In genomic region chr6:158854214-158855101, GRCh38 we compare ENCODE assay signal across 9 cellular contexts. TPM values are rescaled to one million over a fixed set of nuclear protein-coding genes. Genes with fewer than 3 reads are reported as not detected.
DNase-seq lines count a peak whose midpoint lies in the region; ATAC-seq, FAIRE-seq and TF ChIP-seq lines count a peak whose summit lies in the region.
"Had no signal": no experiment of that assay in that cellular context is flagged by ENCODE, and none has a peak within 500 bp of the region (broad histone marks: within the 10 kb centered on the region; RNA-seq: fewer than 3 reads in every experiment).

No MANE protein-coding gene starts in this region.

- H3K4me1 Mint-ChIP-seq in CD4-positive, CD25-positive, alpha-beta regulatory T cell, result peaks cover 10 to 26% (median 20%) of the 10 kb centered on the region in 4 donors

- H3K36me3 ChIP-seq in CD4-positive, CD25-positive, alpha-beta regulatory T cell (ENCODE audit: control insufficient read depth, insufficient read depth, low read length), result no peaks in the 10 kb centered on the region
- H3K36me3 ChIP-seq in HUES64 (ENCODE audit: insufficient read depth, low read length), result no peaks in the 10 kb centered on the region
- H3K36me3 ChIP-seq in keratinocyte (ENCODE audit: control insufficient read depth in 2 of 2, extremely low read depth in 1 of 2, insufficient read depth in 2 of 2, low read length in 2 of 2), result no peaks in the 10 kb centered on the region
- H3K36me3 ChIP-seq: uterus had no signal

- H3K9ac ChIP-seq in HUES64 (ENCODE audit: low read depth, low read length), result peak overlapping the region; percentile 70
- H3K9ac ChIP-seq in keratinocyte (ENCODE audit: control insufficient read depth, extremely low read depth, insufficient read depth, low read length), result peak overlapping the region; percentile 83

- H3K4me3 Mint-ChIP-seq in CD4-positive, CD25-positive, alpha-beta regulatory T cell, result no peak overlapping the region

- intact Hi-C loops in Right ventricle myocardium inferior (cut with DNase I), result no loop called here

- H3K9me3 ChIP-seq in CD4-positive, CD25-positive, alpha-beta regulatory T cell (ENCODE audit: control insufficient read depth in 2 of 2, low read length in 2 of 2), result no peaks in the 10 kb centered on the region
- H3K9me3 ChIP-seq in HUES64 (ENCODE audit: insufficient read depth, low read depth, low read length) (no peaks in the 10 kb centered on the region), keratinocyte (ENCODE audit: control insufficient read depth, low read depth, low read length) (no peaks in the 10 kb centered on the region)
- H3K9me3 ChIP-seq: uterus had no signal

- H3K4me1 ChIP-seq in CD4-positive, CD25-positive, alpha-beta regulatory T cell (ENCODE audit: control insufficient read depth, insufficient read depth, low read length, poor library complexity, severe bottlenecking), result peaks cover 64% of the 10 kb centered on the region
- H3K4me1 ChIP-seq in HUES64 (ENCODE audit: insufficient read depth, low read length) (peaks cover 40% of the 10 kb centered on the region), keratinocyte (ENCODE audit: control insufficient read depth, extremely low read depth, insufficient read depth, low read length) (peaks cover 51% of the 10 kb centered on the region)
- H3K4me1 ChIP-seq: uterus had no signal

- H4K20me1 ChIP-seq in keratinocyte (ENCODE audit: control insufficient read depth, extremely low read depth, insufficient read depth, low read length), result no peaks in the 10 kb centered on the region

- H3K79me2 ChIP-seq in keratinocyte (ENCODE audit: control insufficient read depth, insufficient read depth, low read length), result no peaks in the 10 kb centered on the region

- dilution Hi-C loops in keratinocyte (cut with MboI; ENCODE audit: extremely low pct_ligation_motif_present, low sequenced_read_pairs), result no loop called here

- peak overlapping the region; percentile 91 for H3K4me2 ChIP-seq in keratinocyte (ENCODE audit: control insufficient read depth, extremely low read depth, insufficient read depth, low read depth, low read length)

- WGBS in HUES64, result 16% methylated on average over 7 of the region's 7 CpGs

- peak; percentile 29 to 37 for ATAC-seq in CD4-positive, CD25-positive, alpha-beta regulatory T cell (ENCODE audit: low read depth in 2 of 2)
- no peak for ATAC-seq in Right ventricle myocardium inferior

- no peaks in the 10 kb centered on the region for H3K9me3 Mint-ChIP-seq in CD4-positive, CD25-positive, alpha-beta regulatory T cell

- H3K27me3 Mint-ChIP-seq in CD4-positive, CD25-positive, alpha-beta regulatory T cell, result peaks cover 7% of the 10 kb centered on the region

- FAIRE-seq in keratinocyte (lab: Jason Lieb, UNC), result peak; percentile 65

- no peak overlapping the region for H2AFZ ChIP-seq in keratinocyte (ENCODE audit: control insufficient read depth, low read length)

- no peaks in the 10 kb centered on the region for H3K36me3 Mint-ChIP-seq in CD4-positive, CD25-positive, alpha-beta regulatory T cell

- no peak overlapping the region for H3K27ac Mint-ChIP-seq in CD4-positive, CD25-positive, alpha-beta regulatory T cell

- peak in 2 of 3 donors; percentile 69 to 86 for DNase-seq in CD4-positive, CD25-positive, alpha-beta regulatory T cell
- DNase-seq in activated CD4-positive, alpha-beta T cell treated with anti-CD3 and anti-CD28 coated beads, Interleukin-2, amount 50 U/mL, for 1 hour, result peak; percentile 11
- DNase-seq in keratinocyte (ENCODE audit: low read depth, low spot score) (no peak), Right ventricle myocardium inferior (ENCODE audit: missing footprints) (no peak), substantia nigra (lab: John Stamatoyannopoulos, UW) (no peak), HuH-7.5 (ENCODE audit: low spot score) (no peak), RPMI8226 (no peak)
- DNase-seq: uterus had no signal

- H3K27ac ChIP-seq in CD4-positive, CD25-positive, alpha-beta regulatory T cell (ENCODE audit: insufficient read depth, low read length, poor library complexity, severe bottlenecking), result peak overlapping the region; percentile 97
- H3K27ac ChIP-seq in HUES64 (ENCODE audit: low read depth, low read length) (peak overlapping the region; percentile 97), keratinocyte (ENCODE audit: control insufficient read depth, insufficient read depth, low read length) (peak overlapping the region; percentile 100), substantia nigra (ENCODE audit: low read depth, low read length, poor library complexity, severe bottlenecking) (no peak overlapping the region)
- H3K27ac ChIP-seq: uterus had no signal

- H3K27me3 ChIP-seq in CD4-positive, CD25-positive, alpha-beta regulatory T cell (ENCODE audit: control insufficient read depth, insufficient read depth, low read length), result no peaks in the 10 kb centered on the region
- H3K27me3 ChIP-seq in HUES64 (ENCODE audit: insufficient read depth, low read length) (no peaks in the 10 kb centered on the region), keratinocyte (ENCODE audit: control insufficient read depth, extremely low read depth, insufficient read depth, low read length) (no peaks in the 10 kb centered on the region)
- H3K27me3 ChIP-seq: uterus had no signal

- no peak for TF ChIP-seq CTCF in keratinocyte (optimal IDR thresholded peaks at IDR 0.05 in 1 of 3, IDR thresholded peaks at IDR 0.05 in 1 of 3, conservative IDR thresholded peaks at IDR 0.05 in 1 of 3; ENCODE audit: extremely low read depth in 1 of 3, insufficient read depth in 2 of 3, low read length in 3 of 3)

- H3K9me1 ChIP-seq in keratinocyte (ENCODE audit: control insufficient read depth, extremely low read depth, insufficient read depth, low read length), result no peaks in the 10 kb centered on the region

- H3K4me3 ChIP-seq in CD4-positive, CD25-positive, alpha-beta regulatory T cell (ENCODE audit: low read depth, low read length), result peak overlapping the region; percentile 79
- peak overlapping the region; percentile 23 for H3K4me3 ChIP-seq in HUES64 (ENCODE audit: low read length)
- peak overlapping the region in 1 of 3 experiments; percentile 2 for H3K4me3 ChIP-seq in keratinocyte (ENCODE audit: control insufficient read depth in 2 of 3, extremely low read depth in 1 of 3, insufficient read depth in 2 of 3, low read depth in 1 of 3, low read length in 3 of 3)
- H3K4me3 ChIP-seq: uterus had no signal

RNA-seq across cellular contexts. Expression of gene EZR, which starts 35.3 kb away (rescaled TPM):
- 559 TPM for total RNA-seq in CD4-positive, CD25-positive, alpha-beta regulatory T cell
- 100 to 1,000 TPM; 310 to 497 (median 365) TPM for polyA plus RNA-seq in CD4-positive, CD25-positive, alpha-beta regulatory T cell
- polyA plus RNA-seq in HUES64 (2013, experiment 1 of 2), result 158 TPM
- 143 TPM for polyA plus RNA-seq in HUES64 (2013, experiment 2 of 2)
- polyA plus RNA-seq in keratinocyte, result 261 to 315 TPM (median 277 TPM) in 3 replicates
- 132 TPM for polyA plus RNA-seq in keratinocyte (2011; ENCODE audit: low read depth)
- 255 and 263 TPM in 2 replicates for polyA plus RNA-seq in keratinocyte (2011; cell fraction: cytosol; rRNA removed)
- polyA plus RNA-seq in keratinocyte (2011; cell fraction: nucleus; rRNA removed), result 396 and 431 TPM in 2 replicates
- polyA plus RNA-seq in keratinocyte (2012; ENCODE audit: low replicate concordance), result 252 and 297 TPM in 2 replicates
- 201 to 226 TPM (median 219 TPM) in 3 replicates for polyA minus RNA-seq in keratinocyte
- 188 TPM for polyA minus RNA-seq in keratinocyte (2011; cell fraction: cytosol; rRNA and poly(A)+ RNA removed)
- 136 and 235 TPM in 2 replicates for polyA minus RNA-seq in keratinocyte (2011; cell fraction: nucleus; rRNA and poly(A)+ RNA removed)
- total RNA-seq in Right ventricle myocardium inferior, result 203 TPM

Comparison
In these comparisons a context has a peak if more than half of its experiments do, and no peak if none do; other contexts are left out.
1. DNase-seq: peak in CD4-positive, CD25-positive, alpha-beta regulatory T cell (2 of 3) and activated CD4-positive, alpha-beta T cell treated with anti-CD3 and anti-CD28 coated beads, Interleukin-2, amount 50 U/mL, for 1 hour (single experiment); none in keratinocyte (single experiment), Right ventricle myocardium inferior (single experiment), substantia nigra (0 of 49), HuH-7.5 (single experiment) and RPMI8226 (single experiment).